Comparison of ENCODE assay signal across 7 cellular contexts in genomic region chr14:39014460-39014859, GRCh38.
"Had no signal": no experiment of that assay in that cellular context is flagged by ENCODE, and none has a peak within 500 bp of the region (broad histone marks: within the 10 kb centered on the region; RNA-seq: fewer than 3 reads in every experiment).

No MANE protein-coding gene starts in this region.

- H3K4me3 ChIP-seq: K562 had no signal

- H3K4me2 ChIP-seq: KMS-11 had no signal

- H3K9ac ChIP-seq: KMS-11 had no signal

- DNase-seq: IMR-90, KBM-7, KG1 had no signal

- FAIRE-seq: HTR-8/SVneo, K562 had no signal

- ATAC-seq: K562 had no signal

- H3K27ac ChIP-seq: HL-60, KMS-11 had no signal
